Comparison of ENCODE assay signal across 10 cellular contexts in the genomic region with DNA sequence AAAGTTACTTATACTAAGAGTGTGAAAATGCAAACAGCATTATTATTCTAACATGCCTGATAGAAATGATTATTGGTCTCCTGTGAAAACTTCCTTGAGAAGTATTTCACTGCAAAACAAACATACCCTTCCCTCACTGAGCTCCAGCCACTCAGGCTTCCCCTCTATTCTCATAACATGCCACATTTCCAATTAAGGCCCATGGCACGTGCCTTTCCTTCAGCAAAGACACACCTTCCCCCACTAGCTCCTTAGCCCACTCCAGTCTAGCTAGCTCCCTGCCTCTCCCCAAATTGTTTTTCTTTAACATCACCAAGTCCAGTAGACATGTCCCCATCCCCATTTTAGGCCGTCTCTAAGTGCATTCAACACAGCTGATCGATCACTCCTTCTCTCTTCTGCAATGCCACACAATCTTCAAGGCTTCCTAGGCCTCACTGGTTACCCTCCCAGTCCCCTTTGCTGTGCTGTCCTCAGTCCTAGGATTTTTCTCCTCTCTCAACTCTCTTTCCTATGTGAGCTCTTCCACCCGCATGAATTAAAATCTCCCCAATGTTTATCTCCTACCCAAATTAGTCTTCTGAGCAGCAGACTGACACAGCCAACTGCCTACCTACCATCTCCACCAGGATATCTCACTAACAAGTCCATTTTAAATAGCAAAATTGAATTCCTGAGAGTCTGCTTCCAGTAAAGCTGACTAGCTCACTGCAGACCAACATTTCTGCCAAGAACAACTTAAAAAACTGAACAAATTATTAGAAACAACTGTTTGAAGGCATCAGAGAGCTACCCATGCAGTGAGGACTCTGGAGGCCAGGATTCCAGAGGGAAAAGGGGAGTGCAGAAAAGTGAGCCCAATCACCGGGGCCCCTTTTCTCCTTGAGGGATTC. TPM values are rescaled to one million over a fixed set of nuclear protein-coding genes. Genes with fewer than 3 reads are reported as not detected.
DNase-seq lines count a peak whose midpoint lies in the region; ATAC-seq and TF ChIP-seq lines count a peak whose summit lies in the region.
"Had no signal": no experiment of that assay in that cellular context is flagged by ENCODE, and none has a peak within 500 bp of the region (broad histone marks: within the 10 kb centered on the region; RNA-seq: fewer than 3 reads in every experiment).

No MANE protein-coding gene starts in this region.

- in situ Hi-C loops in IMR-90 (cut with MboI; ENCODE audit: low sequenced_read_pairs), result no loop called here

- no peak overlapping the region for H2BK5ac ChIP-seq in IMR-90 (ENCODE audit: low read depth, low read length, poor library complexity, severe bottlenecking)

- ATAC-seq in IMR-90 (ENCODE audit: low read depth) (peak; percentile 25), GM21528 (IDR thresholded peaks at IDR 0.05; ENCODE audit: low FRiP score, unreplicated experiment) (no peak)

- H3K27ac Mint-ChIP-seq in mesothelial cell of epicardium, result peak overlapping the region; percentile 79
- H3K27ac Mint-ChIP-seq in activated CD4-positive, alpha-beta memory T cell treated with anti-CD3 and anti-CD28 coated beads for 36 hours, result no peak overlapping the region
- no peak overlapping the region for H3K27ac Mint-ChIP-seq in activated CD4-positive, alpha-beta memory T cell treated with anti-CD3 and anti-CD28 coated beads, Interleukin-2, amount 10 ng/mL, durations not matched to agents 7 days and 5 days

- H4K5ac ChIP-seq in IMR-90 (ENCODE audit: low read depth, low read length), result peak overlapping the region; percentile 19; the same call in 1 of the 2 replicates

- no peak overlapping the region for H2BK20ac ChIP-seq in IMR-90 (ENCODE audit: low read depth, low read length)

- dilution Hi-C loops in IMR-90 (cut with HindIII; ENCODE audit: low sequenced_read_pairs, unreplicated experiment), result no loop called here

- peaks cover 24% of the 10 kb centered on the region for H3K9me1 ChIP-seq in IMR-90 (ENCODE audit: insufficient read depth, low read length)

- peak overlapping the region; percentile 13; the same call in 1 of the 2 replicates for H3K4ac ChIP-seq in IMR-90 (ENCODE audit: low read depth, low read length)

- H3K27me3 ChIP-seq in IMR-90 (ENCODE audit: control insufficient read depth, insufficient read depth, low read length), result no peaks in the 10 kb centered on the region
- no peaks in the 10 kb centered on the region for H3K27me3 ChIP-seq in esophagus muscularis mucosa
- H3K27me3 ChIP-seq in tibial artery, result no peaks in the 10 kb centered on the region

- no peak overlapping the region for H3K4me3 Mint-ChIP-seq in mesothelial cell of epicardium
- H3K4me3 Mint-ChIP-seq in activated CD4-positive, alpha-beta memory T cell treated with anti-CD3 and anti-CD28 coated beads for 36 hours, result no peak overlapping the region
- no peak overlapping the region for H3K4me3 Mint-ChIP-seq in activated CD4-positive, alpha-beta memory T cell treated with anti-CD3 and anti-CD28 coated beads, Interleukin-2, amount 10 ng/mL, durations not matched to agents 7 days and 5 days

- POLR2A ChIA-PET in IMR-90 (lab: Charles Lee; ENCODE audit: unreplicated experiment), result interaction anchor here (0.8 kb wide), 1 partner anchor 13 kb away, joined by 3 read pairs; no protein-coding TSS in a partner anchor
- POLR2A ChIA-PET in activated CD4-positive, alpha-beta memory T cell treated with anti-CD3 and anti-CD28 coated beads for 36 hours (lab: Charles Lee), result no interaction called here
- POLR2A ChIA-PET in activated CD4-positive, alpha-beta memory T cell treated with anti-CD3 and anti-CD28 coated beads, Interleukin-2, amount 10 ng/mL, durations not matched to agents 7 days and 5 days (lab: Charles Lee), result interaction anchor here (0.9 kb wide), 1 partner anchor 13 kb away, joined by 3 read pairs; no protein-coding TSS in a partner anchor

- no TSS peak for BruUV-seq in IMR-90 (replicated peaks; lab: Mats Ljungman, UMichigan)

- no peak for TF ChIP-seq EP300 in esophagus muscularis mucosa (IDR thresholded peaks at IDR 0.05)

- peaks cover 20% of the 10 kb centered on the region for H3K4me1 ChIP-seq in IMR-90 (ENCODE audit: control insufficient read depth, insufficient read depth, low read length)
- peaks cover 66 to 74% (median 68%) of the 10 kb centered on the region in 4 donors for H3K4me1 ChIP-seq in esophagus muscularis mucosa
- peaks cover 0 to 73% (median 54%) of the 10 kb centered on the region in 4 donors for H3K4me1 ChIP-seq in tibial artery

- H3K9me3 ChIP-seq in IMR-90 (ENCODE audit: control insufficient read depth, insufficient read depth, low read length), result no peaks in the 10 kb centered on the region
- H3K9me3 ChIP-seq in esophagus muscularis mucosa, result no peaks in the 10 kb centered on the region
- no peaks in the 10 kb centered on the region for H3K9me3 ChIP-seq in tibial artery

- no peak overlapping the region for H3K4me2 ChIP-seq in IMR-90 (ENCODE audit: low read depth, low read length)

- H3K79me1 ChIP-seq in IMR-90 (ENCODE audit: low read depth in 1 of 2, low read length in 2 of 2), result peaks cover 20 to 76% of the 10 kb centered on the region in 2 experiments

- peaks cover 55% of the 10 kb centered on the region for H3K4me1 Mint-ChIP-seq in mesothelial cell of epicardium
- H3K4me1 Mint-ChIP-seq in activated CD4-positive, alpha-beta memory T cell treated with anti-CD3 and anti-CD28 coated beads for 36 hours (ENCODE audit: low read depth), result peaks cover 43% of the 10 kb centered on the region
- H3K4me1 Mint-ChIP-seq in activated CD4-positive, alpha-beta memory T cell treated with anti-CD3 and anti-CD28 coated beads, Interleukin-2, amount 10 ng/mL, durations not matched to agents 7 days and 5 days, result peaks cover 20% of the 10 kb centered on the region

- no peak overlapping the region for H3K9ac ChIP-seq in IMR-90 (ENCODE audit: low read depth, low read length)

- no peak overlapping the region; the same call in 1 of the 2 replicates for H2AK5ac ChIP-seq in IMR-90 (ENCODE audit: low read depth, low read length)

- no peak for DNase-seq in IMR-90
- no peak for DNase-seq in esophagus muscularis mucosa (ENCODE audit: extremely low spot score)
- DNase-seq in mesothelial cell of epicardium (ENCODE audit: low spot score in 2 of 2, unreplicated experiment in 2 of 2), result no peak
- no peak for DNase-seq in tibial artery
- no peak for DNase-seq in activated CD4-positive, alpha-beta memory T cell treated with anti-CD3 and anti-CD28 coated beads for 36 hours
- DNase-seq in DMS114 treated with DMSO at 0.1 percent for 48 hours (lab: John Stamatoyannopoulos, UW; ENCODE audit: unreplicated experiment), result no peak
- no peak for DNase-seq in activated CD4-positive, alpha-beta memory T cell treated with anti-CD3 and anti-CD28 coated beads, Interleukin-2, amount 10 ng/mL, durations not matched to agents 7 days and 5 days
- DNase-seq: NCI-H226; stimulated activated CD4-positive, alpha-beta T cell treated with anti-CD3 and anti-CD28 coated beads, Interleukin-4, amount 100 ng/mL, for 24 hours had no signal

- H2BK15ac ChIP-seq in IMR-90 (ENCODE audit: low read depth, low read length), result no peak overlapping the region

- TF ChIP-seq CTCF in IMR-90 (conservative IDR thresholded peaks at IDR 0.05; ENCODE audit: low read depth, low read length), result no peak
- TF ChIP-seq CTCF in esophagus muscularis mucosa (IDR thresholded peaks at IDR 0.05), result no peak
- TF ChIP-seq CTCF in mesothelial cell of epicardium (IDR thresholded peaks at IDR 0.05; ENCODE audit: unreplicated experiment), result no peak
- no peak for TF ChIP-seq CTCF in tibial artery (IDR thresholded peaks at IDR 0.05)

- peak overlapping the region in 1 of 2 experiments; percentile 15; a peak in 1 of 4 replicates for H4K8ac ChIP-seq in IMR-90 (ENCODE audit: low read depth in 2 of 2, low read length in 2 of 2)

- no peak for TF ChIP-seq RAD21 in IMR-90 (IDR thresholded peaks at IDR 0.05; ENCODE audit: low read length)

- peak overlapping the region; percentile 58; the same call in 1 of the 2 replicates for H3K27ac ChIP-seq in IMR-90 (ENCODE audit: insufficient read depth, low read length)
- peak overlapping the region; percentile 42 to 64 (median 47) for H3K27ac ChIP-seq in esophagus muscularis mucosa (replicated peaks in 1 of 4)
- peak overlapping the region; percentile 72 to 77 for H3K27ac ChIP-seq in tibial artery

- 95% methylated on average over 3 of the region's 5 CpGs; no CpG with 5 or more reads in 1 of the 2 experiments for WGBS in IMR-90 (ENCODE audit: extremely low coverage in 2 of 2, insufficient read length in 1 of 2), 2 experiments
- 73% methylated on average over 5 of the region's 5 CpGs for WGBS in esophagus muscularis mucosa

- H3K14ac ChIP-seq in IMR-90 (replicated peaks; ENCODE audit: low read depth, low read length), result peak overlapping the region; percentile 58

- CTCF ChIA-PET in IMR-90 (lab: Yijun Ruan, JAX), result interaction anchor here (0.7 kb wide), 1 partner anchor 112 kb away, joined by 3 read pairs; no protein-coding TSS in a partner anchor
- CTCF ChIA-PET in activated CD4-positive, alpha-beta memory T cell treated with anti-CD3 and anti-CD28 coated beads for 36 hours (lab: Charles Lee), result interaction anchor here (0.6 to 1.6 kb wide), 2 partner anchors 10 to 12 kb away, joined by 4 to 13 read pairs; no protein-coding TSS in a partner anchor
- CTCF ChIA-PET in activated CD4-positive, alpha-beta memory T cell treated with anti-CD3 and anti-CD28 coated beads, Interleukin-2, amount 10 ng/mL, durations not matched to agents 7 days and 5 days (lab: Charles Lee), result no interaction called here

- H3K9me3 Mint-ChIP-seq in mesothelial cell of epicardium, result no peaks in the 10 kb centered on the region
- H3K9me3 Mint-ChIP-seq in activated CD4-positive, alpha-beta memory T cell treated with anti-CD3 and anti-CD28 coated beads for 36 hours, result no peaks in the 10 kb centered on the region
- H3K9me3 Mint-ChIP-seq in activated CD4-positive, alpha-beta memory T cell treated with anti-CD3 and anti-CD28 coated beads, Interleukin-2, amount 10 ng/mL, durations not matched to agents 7 days and 5 days, result no peaks in the 10 kb centered on the region

- H2BK120ac ChIP-seq in IMR-90 (ENCODE audit: low read depth, low read length), result no peak overlapping the region

- 0 out of 2 replicates have a peak overlapping the region, but pooled peaks have one; percentile 25 for H4K91ac ChIP-seq in IMR-90 (ENCODE audit: insufficient read depth, low read depth, low read length)

- peaks cover 52% of the 10 kb centered on the region for H4K20me1 ChIP-seq in IMR-90 (ENCODE audit: insufficient read depth, low read length)

- intact Hi-C loops in IMR-90 (cut with micrococcal nuclease), result no loop called here
- intact Hi-C loops in esophagus muscularis mucosa (cut with DNase I), result no loop called here
- intact Hi-C loops in tibial artery (cut with DNase I; ENCODE audit: low total_unique reads), result no loop called here
- intact Hi-C loops in activated CD4-positive, alpha-beta memory T cell treated with anti-CD3 and anti-CD28 coated beads for 36 hours (cut with micrococcal nuclease), result no loop called here

- TF ChIP-seq POLR2A in IMR-90 (IDR thresholded peaks at IDR 0.05; ENCODE audit: low read depth, low read length) (no peak), esophagus muscularis mucosa (IDR thresholded peaks at IDR 0.05; ENCODE audit: low read depth) (no peak)

- H3K36me3 Mint-ChIP-seq in mesothelial cell of epicardium, result no peaks in the 10 kb centered on the region
- H3K36me3 Mint-ChIP-seq in activated CD4-positive, alpha-beta memory T cell treated with anti-CD3 and anti-CD28 coated beads for 36 hours, result no peaks in the 10 kb centered on the region
- no peaks in the 10 kb centered on the region for H3K36me3 Mint-ChIP-seq in activated CD4-positive, alpha-beta memory T cell treated with anti-CD3 and anti-CD28 coated beads, Interleukin-2, amount 10 ng/mL, durations not matched to agents 7 days and 5 days (ENCODE audit: low read depth)

- H3K4me3 ChIP-seq in IMR-90 (ENCODE audit: insufficient read depth, low read depth, low read length) (no peak overlapping the region), esophagus muscularis mucosa (no peak overlapping the region), tibial artery (no peak overlapping the region)

- no peaks in the 10 kb centered on the region for H3K27me3 Mint-ChIP-seq in mesothelial cell of epicardium (ENCODE audit: low read depth)
- peaks cover 19% of the 10 kb centered on the region for H3K27me3 Mint-ChIP-seq in activated CD4-positive, alpha-beta memory T cell treated with anti-CD3 and anti-CD28 coated beads for 36 hours
- H3K27me3 Mint-ChIP-seq in activated CD4-positive, alpha-beta memory T cell treated with anti-CD3 and anti-CD28 coated beads, Interleukin-2, amount 10 ng/mL, durations not matched to agents 7 days and 5 days, result peaks cover 45% of the 10 kb centered on the region

- H2AK9ac ChIP-seq in IMR-90 (replicated peaks; ENCODE audit: low read depth, low read length, poor library complexity), result no peak overlapping the region

- H3K18ac ChIP-seq in IMR-90 (ENCODE audit: low read depth, low read length), result peak overlapping the region; percentile 26; the same call in 1 of the 2 replicates

- peak overlapping the region; percentile 68 for H3K23ac ChIP-seq in IMR-90 (ENCODE audit: low read depth, low read length)

- no peak overlapping the region for H2AFZ ChIP-seq in IMR-90 (replicated peaks; ENCODE audit: low read length, poor library complexity)

- no peaks in the 10 kb centered on the region for H3K36me3 ChIP-seq in IMR-90 (ENCODE audit: control insufficient read depth, insufficient read depth, low read length)
- no peaks in the 10 kb centered on the region for H3K36me3 ChIP-seq in esophagus muscularis mucosa
- H3K36me3 ChIP-seq in tibial artery, result no peaks in the 10 kb centered on the region

- no peak overlapping the region for H3K56ac ChIP-seq in IMR-90 (ENCODE audit: extremely low read depth, insufficient read depth, low read length)

RNA-seq across cellular contexts. Expression of a gene that starts 11.9 kb away (rescaled TPM):
- total RNA-seq in IMR-90 (2012; rRNA removed) (14.2 TPM in 2 replicates), esophagus muscularis mucosa (10 to 100 TPM; 32.0 to 64.6 (median 50.2) TPM), mesothelial cell of epicardium (28.3 to 29.9 TPM (median 29.2 TPM) in 3 replicates)
- 34.5 and 34.8 TPM in 2 replicates for polyA plus RNA-seq in IMR-90 (2012; rRNA removed)
- 13.5 and 24.2 TPM in 2 replicates for polyA plus RNA-seq in IMR-90 (2012; cell fraction: cytosol; rRNA removed)
- polyA plus RNA-seq in IMR-90 (2012; cell fraction: nucleus; rRNA removed; ENCODE audit: low replicate concordance), result 74.6 and 95.8 TPM in 2 replicates
- 1 to 10 TPM; 1.6 to 2.0 TPM for total RNA-seq in activated CD4-positive, alpha-beta memory T cell treated with anti-CD3 and anti-CD28 coated beads for 36 hours
- 1 to 10 TPM; 1.2 to 1.7 TPM for total RNA-seq in activated CD4-positive, alpha-beta memory T cell treated with anti-CD3 and anti-CD28 coated beads, Interleukin-2, amount 10 ng/mL, durations not matched to agents 7 days and 5 days
